Comparison of ENCODE assay signal across 7 cellular contexts in the genomic region with DNA sequence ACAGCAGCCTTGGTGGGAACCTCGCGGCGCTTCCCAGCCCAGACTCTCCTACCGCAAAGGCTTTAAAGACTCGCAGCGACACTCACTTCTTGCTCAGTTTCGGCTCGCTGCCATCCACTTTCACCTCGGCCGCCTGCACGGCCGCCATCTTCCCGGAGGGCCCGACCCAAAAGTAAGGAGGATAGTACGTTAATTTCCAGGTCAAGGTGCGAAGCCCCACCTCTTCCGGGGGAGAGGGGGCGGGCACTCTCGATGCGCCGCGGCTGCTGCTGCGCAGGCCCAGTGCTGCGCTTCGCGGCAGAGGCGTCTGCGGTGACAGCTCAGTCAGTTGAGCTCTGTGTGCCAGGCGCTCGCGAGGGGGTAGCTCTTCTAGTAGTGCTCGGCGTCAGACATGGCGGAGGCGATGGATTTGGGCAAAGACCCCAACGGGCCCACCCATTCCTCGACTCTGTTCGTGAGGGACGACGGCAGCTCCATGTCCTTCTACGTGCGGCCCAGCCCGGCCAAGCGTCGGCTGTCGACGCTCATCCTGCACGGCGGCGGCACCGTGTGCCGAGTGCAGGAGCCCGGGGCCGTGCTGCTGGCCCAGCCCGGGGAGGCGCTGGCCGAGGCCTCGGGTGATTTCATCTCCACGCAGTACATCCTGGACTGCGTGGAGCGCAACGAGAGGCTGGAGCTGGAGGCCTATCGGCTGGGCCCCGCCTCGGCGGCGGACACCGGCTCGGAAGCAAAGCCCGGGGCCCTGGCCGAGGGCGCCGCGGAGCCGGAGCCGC. TPM values are rescaled to one million over a fixed set of nuclear protein-coding genes. Genes with fewer than 3 reads are reported as not detected.
DNase-seq lines count a peak whose midpoint lies in the region; ATAC-seq and TF ChIP-seq lines count a peak whose summit lies in the region.

TSS of gene KARS1 (minus strand) at position 174 of the 773 bp plus-strand sequence. CDS start at position 148, 26 bp downstream.
TSS of gene TERF2IP (plus strand) at position 282 of the 773 bp plus-strand sequence. CDS start at position 392, 110 bp downstream.

- ATAC-seq in GM18505 (IDR thresholded peaks at IDR 0.05; ENCODE audit: unreplicated experiment), result peak; percentile 80
- ATAC-seq in HG02973 (IDR thresholded peaks at IDR 0.05; ENCODE audit: unreplicated experiment), result peak; percentile 81

- peaks cover 18% of the 10 kb centered on the region for H3K4me1 ChIP-seq in hepatocyte (ENCODE audit: insufficient read depth)

- DNase-seq in NCI-H2029 (lab: John Stamatoyannopoulos, UW) (peak; percentile 75), T-helper 9 cell (peak; percentile 87), astrocyte of the hippocampus (ENCODE audit: low read depth, low spot score) (peak; percentile 98), hepatocyte (ENCODE audit: low spot score) (peak; percentile 96), retina (peak; percentile 95)

- H4K20me1 ChIP-seq in hepatocyte (ENCODE audit: insufficient read depth, poor library complexity, severe bottlenecking), result peaks cover 54% of the 10 kb centered on the region

- TF ChIP-seq CTCF in hepatocyte (IDR thresholded peaks at IDR 0.05; ENCODE audit: poor library complexity), result no peak

- H3K9me2 ChIP-seq in hepatocyte (replicated peaks; ENCODE audit: insufficient read depth), result no peaks in the 10 kb centered on the region

- peak; percentile 95 for TF ChIP-seq POLR2A in GM18505 (IDR thresholded peaks at IDR 0.05; ENCODE audit: borderline replicate concordance, extremely low read depth, insufficient read depth, insufficient read length)

- H3K4me3 ChIP-seq in hepatocyte, result peak within 1 kb of the TSS; percentile 76

- H3K79me2 ChIP-seq in hepatocyte, result peaks cover 86% of the 10 kb centered on the region

- peak within 1 kb of the TSS; percentile 76 for H2AFZ ChIP-seq in hepatocyte

- WGBS in hepatocyte (ENCODE audit: low lambda C conversion rate, missing lambda C conversion rate), result under 1% methylated on average over 76 of the region's 76 CpGs

- peak within 1 kb of the TSS; percentile 98 for H3K27ac ChIP-seq in hepatocyte

- no peaks in the 10 kb centered on the region for H3K9me3 ChIP-seq in hepatocyte (ENCODE audit: low read depth)

- H3K27me3 ChIP-seq in hepatocyte, result no peaks in the 10 kb centered on the region

- peak within 1 kb of the TSS; percentile 92 for H3K4me2 ChIP-seq in hepatocyte

- no peaks in the 10 kb centered on the region for H3K36me3 ChIP-seq in hepatocyte (replicated peaks; ENCODE audit: insufficient read depth, low read depth)

RNA-seq across cellular contexts. Expression of gene KARS1, which starts in this region (rescaled TPM):
- total RNA-seq in hepatocyte, result 120 and 126 TPM in 2 replicates
- polyA plus RNA-seq in hepatocyte, result 86.6 and 112 TPM in 2 replicates

RNA-seq across cellular contexts. Expression of gene TERF2IP, which starts in this region (rescaled TPM):
- 48.9 and 50.2 TPM in 2 replicates for total RNA-seq in hepatocyte
- polyA plus RNA-seq in hepatocyte, result 75.2 and 78.5 TPM in 2 replicates

Comparison
In these comparisons a context has a peak if more than half of its experiments do, and no peak if none do; other contexts are left out.
1. Peak in every context shown above with its lines: DNase-seq, ATAC-seq, H3K4me3 ChIP-seq and H3K27ac ChIP-seq.